Comparison of ENCODE assay signal across 8 cellular contexts in the genomic region with DNA sequence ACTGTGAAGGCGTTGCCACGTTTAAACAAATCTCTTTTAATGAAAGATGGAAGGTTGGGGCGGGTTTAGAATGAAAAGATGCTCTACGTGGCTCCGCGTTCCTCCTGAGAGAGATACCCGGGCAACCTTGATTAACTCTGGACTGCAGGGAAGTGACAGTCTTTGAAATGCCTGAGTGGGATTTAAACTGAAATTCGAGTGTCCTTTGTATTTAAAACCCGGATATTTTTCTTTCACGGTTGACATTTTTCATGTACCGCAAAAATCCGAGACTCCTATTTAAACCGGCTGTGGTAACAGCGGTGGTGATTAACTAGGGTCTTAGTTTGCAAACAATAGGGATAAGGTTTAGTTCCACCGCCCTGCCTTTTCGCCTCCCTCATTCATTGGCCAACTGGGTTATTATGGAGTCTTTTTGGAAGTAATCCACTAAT. TPM values are rescaled to one million over a fixed set of nuclear protein-coding genes. Genes with fewer than 3 reads are reported as not detected.
DNase-seq lines count a peak whose midpoint lies in the region; ATAC-seq and TF ChIP-seq lines count a peak whose summit lies in the region.

No MANE protein-coding gene starts in this region.

- H3K27me3 Mint-ChIP-seq in naive B cell = peaks cover 0 to 5% (median 0%) of the 10 kb centered on the region in 3 donors

- DNase-seq in AG04449 (ENCODE audit: low read depth, low spot score) (no peak), SJSA1 (ENCODE audit: low read depth in 1 of 2, low spot score in 2 of 2) (peak; percentile 51 to 65), epithelial cell of prostate (ENCODE audit: low read depth, low spot score) (no peak), naive B cell (no peak), SKM-1 (lab: John Stamatoyannopoulos, UW; ENCODE audit: unreplicated experiment) (no peak)
- no peak for DNase-seq in effector CD4-positive, alpha-beta T cell

- H3K27me3 ChIP-seq in HUES48 (ENCODE audit: control insufficient read depth, insufficient read depth, low read length) (no peaks in the 10 kb centered on the region), SJSA1 (replicated peaks) (no peaks in the 10 kb centered on the region)

- peak overlapping the region; percentile 99 to 100 (median 99) for H3K4me3 Mint-ChIP-seq in naive B cell

- peaks cover 18 to 47% (median 27%) of the 10 kb centered on the region in 3 donors for H3K4me1 Mint-ChIP-seq in naive B cell

- H3K27ac ChIP-seq in HUES48 (ENCODE audit: low read depth, low read length) (peak overlapping the region; percentile 88), SJSA1 (peak overlapping the region; percentile 97), epithelial cell of prostate (peak overlapping the region; percentile 74)

- peaks cover 16% of the 10 kb centered on the region for H3K4me1 ChIP-seq in HUES48 (ENCODE audit: control insufficient read depth, insufficient read depth, low read length)
- H3K4me1 ChIP-seq in SJSA1 (replicated peaks) = peaks cover 15% of the 10 kb centered on the region

- peak overlapping the region; percentile 96 to 100 (median 99) for H3K27ac Mint-ChIP-seq in naive B cell

- peak; percentile 37 for ATAC-seq in GM18511 (IDR thresholded peaks at IDR 0.05; ENCODE audit: unreplicated experiment)
- peak; percentile 10 to 12 for ATAC-seq in naive B cell (ENCODE audit: low read depth in 2 of 2)

- no peak for TF ChIP-seq CTCF in AG04449 (IDR thresholded peaks at IDR 0.05; ENCODE audit: insufficient read depth, low read length, missing control alignments)

- peaks cover 0 to 5% of the 10 kb centered on the region in 2 donors for H3K36me3 Mint-ChIP-seq in naive B cell

- peaks cover 20% of the 10 kb centered on the region for H3K36me3 ChIP-seq in HUES48 (ENCODE audit: control insufficient read depth, insufficient read depth, low read length)
- H3K36me3 ChIP-seq in SJSA1 = peaks cover 9% of the 10 kb centered on the region

- no peaks in the 10 kb centered on the region for H3K9me3 ChIP-seq in HUES48 (ENCODE audit: control insufficient read depth, insufficient read depth, low read length)
- no peaks in the 10 kb centered on the region for H3K9me3 ChIP-seq in SJSA1 (replicated peaks)

- CTCF ChIA-PET in AG04449 (lab: Yijun Ruan, JAX) = no interaction called here

- H3K9ac ChIP-seq in HUES48 (ENCODE audit: low read depth, low read length) = peak overlapping the region; percentile 92

- peaks cover 0 to 2% (median 0%) of the 10 kb centered on the region in 7 donors for H3K9me3 Mint-ChIP-seq in naive B cell

- H3K4me3 ChIP-seq in AG04449 (ENCODE audit: low read depth, low read length) (peak overlapping the region; percentile 96), HUES48 (ENCODE audit: low read depth, low read length) (peak overlapping the region; percentile 99), SJSA1 (peak overlapping the region; percentile 86)

- POLR2A ChIA-PET in AG04449 (lab: Yijun Ruan, JAX) = no interaction called here

RNA-seq across cellular contexts. Expression of gene G2E3, which starts 0.7 kb away (rescaled TPM):
- 33.3 and 33.4 TPM in 2 replicates for total RNA-seq in SJSA1 (2014; rRNA removed; shearing (Covaris generic))
- 10 to 100 TPM; 11.8 to 34.6 (median 25.4) TPM for polyA plus RNA-seq in naive B cell (ENCODE audit: low read depth in 6 of 6)

Comparison
In these comparisons a context has a peak if more than half of its experiments do, and no peak if none do; other contexts are left out.
1. DNase-seq: peak in SJSA1 (2 of 2); none in AG04449 (single experiment), epithelial cell of prostate (single experiment), naive B cell (single experiment), effector CD4-positive, alpha-beta T cell (single experiment) and SKM-1 (single experiment).
2. Peak in every context shown above with its lines, with median percentiles within 50 percentile points of each other: H3K4me3 ChIP-seq and H3K27ac ChIP-seq.